1 cellular context compared by ENCODE assay signal in the genomic region with DNA sequence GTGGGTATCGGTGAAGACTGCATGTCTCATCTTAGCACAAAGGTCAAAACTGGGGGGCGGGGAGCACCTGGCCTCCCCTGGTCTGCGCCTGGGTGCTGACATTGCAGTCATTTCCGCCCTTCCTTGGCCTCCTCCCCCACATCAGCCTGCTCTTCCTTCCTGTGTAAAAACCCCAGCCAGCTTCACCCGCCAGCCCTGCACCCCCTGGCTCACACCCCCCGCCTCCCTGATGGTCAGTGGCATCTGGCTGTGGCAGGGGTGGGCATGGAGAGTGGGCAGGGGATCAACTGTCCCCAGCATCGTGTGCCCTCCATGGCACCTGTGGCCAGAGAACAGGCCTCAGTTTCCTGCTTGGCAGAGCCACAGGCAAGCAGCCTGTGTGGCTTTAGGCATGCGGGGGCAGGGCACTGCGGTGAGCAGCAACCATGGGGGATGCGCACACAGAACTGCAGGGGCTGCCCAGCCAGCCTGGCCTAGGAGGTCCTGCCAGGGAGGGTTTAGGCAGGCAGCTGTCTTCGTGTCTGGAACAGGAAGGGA.
TF ChIP-seq lines count a peak whose summit lies in the region.

No MANE protein-coding gene starts in this region.

TF ChIP-seq in H1, 55 proteins besides CTCF, POLR2A, EP300 and RAD21 (continued from another document):
- TF ChIP-seq RXRA (IDR thresholded peaks at IDR 0.05; ENCODE audit: insufficient read depth, low read depth, low read length), result no peak
- TF ChIP-seq KDM1A (IDR thresholded peaks at IDR 0.05; ENCODE audit: borderline replicate concordance, low read length), result no peak
- TF ChIP-seq JUN (IDR thresholded peaks at IDR 0.05; ENCODE audit: low read depth, low read length), result no peak
- no peak for TF ChIP-seq CBX5 (IDR thresholded peaks at IDR 0.05; ENCODE audit: low read depth, low read length)
- TF ChIP-seq SRF (IDR thresholded peaks at IDR 0.05; ENCODE audit: low read depth, low read length), result no peak
- TF ChIP-seq, protein P1, sequence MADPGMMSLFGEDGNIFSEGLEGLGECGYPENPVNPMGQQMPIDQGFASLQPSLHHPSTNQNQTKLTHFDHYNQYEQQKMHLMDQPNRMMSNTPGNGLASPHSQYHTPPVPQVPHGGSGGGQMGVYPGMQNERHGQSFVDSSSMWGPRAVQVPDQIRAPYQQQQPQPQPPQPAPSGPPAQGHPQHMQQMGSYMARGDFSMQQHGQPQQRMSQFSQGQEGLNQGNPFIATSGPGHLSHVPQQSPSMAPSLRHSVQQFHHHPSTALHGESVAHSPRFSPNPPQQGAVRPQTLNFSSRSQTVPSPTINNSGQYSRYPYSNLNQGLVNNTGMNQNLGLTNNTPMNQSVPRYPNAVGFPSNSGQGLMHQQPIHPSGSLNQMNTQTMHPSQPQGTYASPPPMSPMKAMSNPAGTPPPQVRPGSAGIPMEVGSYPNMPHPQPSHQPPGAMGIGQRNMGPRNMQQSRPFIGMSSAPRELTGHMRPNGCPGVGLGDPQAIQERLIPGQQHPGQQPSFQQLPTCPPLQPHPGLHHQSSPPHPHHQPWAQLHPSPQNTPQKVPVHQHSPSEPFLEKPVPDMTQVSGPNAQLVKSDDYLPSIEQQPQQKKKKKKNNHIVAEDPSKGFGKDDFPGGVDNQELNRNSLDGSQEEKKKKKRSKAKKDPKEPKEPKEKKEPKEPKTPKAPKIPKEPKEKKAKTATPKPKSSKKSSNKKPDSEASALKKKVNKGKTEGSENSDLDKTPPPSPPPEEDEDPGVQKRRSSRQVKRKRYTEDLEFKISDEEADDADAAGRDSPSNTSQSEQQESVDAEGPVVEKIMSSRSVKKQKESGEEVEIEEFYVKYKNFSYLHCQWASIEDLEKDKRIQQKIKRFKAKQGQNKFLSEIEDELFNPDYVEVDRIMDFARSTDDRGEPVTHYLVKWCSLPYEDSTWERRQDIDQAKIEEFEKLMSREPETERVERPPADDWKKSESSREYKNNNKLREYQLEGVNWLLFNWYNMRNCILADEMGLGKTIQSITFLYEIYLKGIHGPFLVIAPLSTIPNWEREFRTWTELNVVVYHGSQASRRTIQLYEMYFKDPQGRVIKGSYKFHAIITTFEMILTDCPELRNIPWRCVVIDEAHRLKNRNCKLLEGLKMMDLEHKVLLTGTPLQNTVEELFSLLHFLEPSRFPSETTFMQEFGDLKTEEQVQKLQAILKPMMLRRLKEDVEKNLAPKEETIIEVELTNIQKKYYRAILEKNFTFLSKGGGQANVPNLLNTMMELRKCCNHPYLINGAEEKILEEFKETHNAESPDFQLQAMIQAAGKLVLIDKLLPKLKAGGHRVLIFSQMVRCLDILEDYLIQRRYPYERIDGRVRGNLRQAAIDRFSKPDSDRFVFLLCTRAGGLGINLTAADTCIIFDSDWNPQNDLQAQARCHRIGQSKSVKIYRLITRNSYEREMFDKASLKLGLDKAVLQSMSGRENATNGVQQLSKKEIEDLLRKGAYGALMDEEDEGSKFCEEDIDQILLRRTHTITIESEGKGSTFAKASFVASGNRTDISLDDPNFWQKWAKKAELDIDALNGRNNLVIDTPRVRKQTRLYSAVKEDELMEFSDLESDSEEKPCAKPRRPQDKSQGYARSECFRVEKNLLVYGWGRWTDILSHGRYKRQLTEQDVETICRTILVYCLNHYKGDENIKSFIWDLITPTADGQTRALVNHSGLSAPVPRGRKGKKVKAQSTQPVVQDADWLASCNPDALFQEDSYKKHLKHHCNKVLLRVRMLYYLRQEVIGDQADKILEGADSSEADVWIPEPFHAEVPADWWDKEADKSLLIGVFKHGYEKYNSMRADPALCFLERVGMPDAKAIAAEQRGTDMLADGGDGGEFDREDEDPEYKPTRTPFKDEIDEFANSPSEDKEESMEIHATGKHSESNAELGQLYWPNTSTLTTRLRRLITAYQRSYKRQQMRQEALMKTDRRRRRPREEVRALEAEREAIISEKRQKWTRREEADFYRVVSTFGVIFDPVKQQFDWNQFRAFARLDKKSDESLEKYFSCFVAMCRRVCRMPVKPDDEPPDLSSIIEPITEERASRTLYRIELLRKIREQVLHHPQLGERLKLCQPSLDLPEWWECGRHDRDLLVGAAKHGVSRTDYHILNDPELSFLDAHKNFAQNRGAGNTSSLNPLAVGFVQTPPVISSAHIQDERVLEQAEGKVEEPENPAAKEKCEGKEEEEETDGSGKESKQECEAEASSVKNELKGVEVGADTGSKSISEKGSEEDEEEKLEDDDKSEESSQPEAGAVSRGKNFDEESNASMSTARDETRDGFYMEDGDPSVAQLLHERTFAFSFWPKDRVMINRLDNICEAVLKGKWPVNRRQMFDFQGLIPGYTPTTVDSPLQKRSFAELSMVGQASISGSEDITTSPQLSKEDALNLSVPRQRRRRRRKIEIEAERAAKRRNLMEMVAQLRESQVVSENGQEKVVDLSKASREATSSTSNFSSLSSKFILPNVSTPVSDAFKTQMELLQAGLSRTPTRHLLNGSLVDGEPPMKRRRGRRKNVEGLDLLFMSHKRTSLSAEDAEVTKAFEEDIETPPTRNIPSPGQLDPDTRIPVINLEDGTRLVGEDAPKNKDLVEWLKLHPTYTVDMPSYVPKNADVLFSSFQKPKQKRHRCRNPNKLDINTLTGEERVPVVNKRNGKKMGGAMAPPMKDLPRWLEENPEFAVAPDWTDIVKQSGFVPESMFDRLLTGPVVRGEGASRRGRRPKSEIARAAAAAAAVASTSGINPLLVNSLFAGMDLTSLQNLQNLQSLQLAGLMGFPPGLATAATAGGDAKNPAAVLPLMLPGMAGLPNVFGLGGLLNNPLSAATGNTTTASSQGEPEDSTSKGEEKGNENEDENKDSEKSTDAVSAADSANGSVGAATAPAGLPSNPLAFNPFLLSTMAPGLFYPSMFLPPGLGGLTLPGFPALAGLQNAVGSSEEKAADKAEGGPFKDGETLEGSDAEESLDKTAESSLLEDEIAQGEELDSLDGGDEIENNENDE (IDR thresholded peaks at IDR 0.05; ENCODE audit: insufficient replicate concordance, low read length), result no peak
TF ChIP-seq in H1: peak in this region for 0.
